In genomic region chr7:36854652-36855051, GRCh38 we compare ENCODE assay signal across 21 cellular contexts.
"Had no signal": no experiment of that assay in that cellular context is flagged by ENCODE, and none has a peak within 500 bp of the region (broad histone marks: within the 10 kb centered on the region; RNA-seq: fewer than 3 reads in every experiment).

No MANE protein-coding gene starts in this region.

- DNase-seq: activated CD4-positive, alpha-beta memory T cell treated with anti-CD3 and anti-CD28 coated beads, Interleukin-2, amount 10 ng/mL, durations not matched to agents 7 days and 5 days; activated CD4-positive, CD25-positive, alpha-beta regulatory T cell treated with anti-CD3 and anti-CD28 coated beads, Interleukin-2, amount 50 U/mL, for 72 hours; activated effector memory CD4-positive, alpha-beta T cell treated with Interleukin-2 at 50 U/mL for 16 hours; activated naive CD8-positive, alpha-beta T cell treated with anti-CD3 and anti-CD28 coated beads for 36 hours; activated T-cell treated with anti-CD3 and anti-CD28 coated beads, Interleukin-2, amount 50 U/mL, for 4 hours; amygdala; brain microvascular endothelial cell; effector memory CD4-positive, alpha-beta T cell; glutamatergic neuron; mesendoderm; right lobe of liver; stimulated activated CD4-positive, alpha-beta T cell treated with anti-CD3 and anti-CD28 coated beads, Interleukin-4, amount 100 ng/mL, for 4 hours; stimulated activated CD8-positive, alpha-beta memory T cell treated with anti-CD3 and anti-CD28 coated beads, Interleukin-4, amount 100 ng/mL, for 48 hours; stimulated activated naive CD4-positive, alpha-beta T cell treated with Interleukin-2 at 50 U/mL for 16 hours; T-cell; testis; upper lobe of right lung had no signal

- H3K27ac Mint-ChIP-seq: activated CD4-positive, alpha-beta memory T cell treated with anti-CD3 and anti-CD28 coated beads, Interleukin-2, amount 10 ng/mL, durations not matched to agents 7 days and 5 days; activated naive CD8-positive, alpha-beta T cell treated with anti-CD3 and anti-CD28 coated beads for 36 hours; dendritic cell treated with granulocyte-macrophage colony-stimulating factor and Interleukin-4, amounts not matched to agents 40 ng/mL and 50 ng/mL, for 4 days; T-cell had no signal

- H3K36me3 ChIP-seq: brain microvascular endothelial cell had no signal

- ATAC-seq: activated T-cell treated with anti-CD3 and anti-CD28 coated beads, Interleukin-2, amount 50 U/mL, for 4 hours; right lobe of liver; T-cell; upper lobe of right lung had no signal

- H3K4me3 ChIP-seq: right lobe of liver, SK-N-MC, smooth muscle cell, testis, upper lobe of right lung had no signal

- H3K4me1 ChIP-seq: right lobe of liver, testis, upper lobe of right lung had no signal

- H3K27me3 Mint-ChIP-seq: activated CD4-positive, alpha-beta memory T cell treated with anti-CD3 and anti-CD28 coated beads, Interleukin-2, amount 10 ng/mL, durations not matched to agents 7 days and 5 days; activated naive CD8-positive, alpha-beta T cell treated with anti-CD3 and anti-CD28 coated beads for 36 hours; dendritic cell treated with granulocyte-macrophage colony-stimulating factor and Interleukin-4, amounts not matched to agents 40 ng/mL and 50 ng/mL, for 4 days; T-cell had no signal

- H3K4me3 Mint-ChIP-seq: activated CD4-positive, alpha-beta memory T cell treated with anti-CD3 and anti-CD28 coated beads, Interleukin-2, amount 10 ng/mL, durations not matched to agents 7 days and 5 days; activated naive CD8-positive, alpha-beta T cell treated with anti-CD3 and anti-CD28 coated beads for 36 hours; activated T-cell treated with anti-CD3 and anti-CD28 coated beads, Interleukin-2, amount 50 U/mL, for 4 hours; dendritic cell treated with granulocyte-macrophage colony-stimulating factor and Interleukin-4, amounts not matched to agents 40 ng/mL and 50 ng/mL, for 4 days; neural crest cell; T-cell had no signal

- H3K4me1 Mint-ChIP-seq: neural crest cell had no signal

- H3K9me3 Mint-ChIP-seq: dendritic cell treated with granulocyte-macrophage colony-stimulating factor and Interleukin-4, amounts not matched to agents 40 ng/mL and 50 ng/mL, for 4 days had no signal

- H3K9me3 ChIP-seq: right lobe of liver, testis, upper lobe of right lung had no signal

- H3K27ac ChIP-seq: brain microvascular endothelial cell, right lobe of liver, SK-N-MC, testis, upper lobe of right lung had no signal

- H3K27me3 ChIP-seq: brain microvascular endothelial cell, right lobe of liver, testis, upper lobe of right lung had no signal
